Comparison of ENCODE assay signal across 1 cellular context in the genomic region with DNA sequence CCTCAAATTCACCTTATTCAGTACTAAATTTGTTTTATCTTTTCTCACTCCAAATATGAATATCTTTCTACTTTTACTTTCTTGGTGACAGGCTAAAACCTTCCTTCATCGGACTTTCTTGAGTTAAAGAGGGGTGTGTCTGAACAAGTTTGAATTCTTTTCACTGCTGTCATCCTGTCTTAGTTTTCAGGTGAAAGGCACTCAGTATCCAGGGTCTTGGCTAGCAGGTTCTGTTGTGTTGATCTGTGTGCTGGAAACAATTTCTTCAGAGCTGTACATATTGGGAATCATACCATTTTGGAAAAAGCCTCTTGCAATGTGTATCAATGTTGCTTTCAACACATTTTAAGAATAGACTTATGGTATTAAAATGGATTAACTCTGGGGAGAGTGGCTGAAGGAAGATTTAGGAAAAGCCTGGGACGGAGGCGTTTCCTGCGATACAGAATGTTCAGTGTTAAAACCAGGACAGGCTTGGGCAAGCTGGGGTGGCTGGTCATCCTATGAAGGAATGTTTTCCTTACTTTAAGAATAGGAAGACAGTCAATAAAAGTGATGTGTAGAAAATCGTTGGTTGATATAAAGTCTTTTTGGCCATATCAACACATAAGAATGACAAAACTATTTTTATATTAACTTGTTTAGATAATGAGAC.
TF ChIP-seq lines count a peak whose summit lies in the region.

No MANE protein-coding gene starts in this region.

TF ChIP-seq in GM23338, 12 proteins besides CTCF, POLR2A, EP300 and RAD21 (continued from another document):
- TF ChIP-seq, protein P1, sequence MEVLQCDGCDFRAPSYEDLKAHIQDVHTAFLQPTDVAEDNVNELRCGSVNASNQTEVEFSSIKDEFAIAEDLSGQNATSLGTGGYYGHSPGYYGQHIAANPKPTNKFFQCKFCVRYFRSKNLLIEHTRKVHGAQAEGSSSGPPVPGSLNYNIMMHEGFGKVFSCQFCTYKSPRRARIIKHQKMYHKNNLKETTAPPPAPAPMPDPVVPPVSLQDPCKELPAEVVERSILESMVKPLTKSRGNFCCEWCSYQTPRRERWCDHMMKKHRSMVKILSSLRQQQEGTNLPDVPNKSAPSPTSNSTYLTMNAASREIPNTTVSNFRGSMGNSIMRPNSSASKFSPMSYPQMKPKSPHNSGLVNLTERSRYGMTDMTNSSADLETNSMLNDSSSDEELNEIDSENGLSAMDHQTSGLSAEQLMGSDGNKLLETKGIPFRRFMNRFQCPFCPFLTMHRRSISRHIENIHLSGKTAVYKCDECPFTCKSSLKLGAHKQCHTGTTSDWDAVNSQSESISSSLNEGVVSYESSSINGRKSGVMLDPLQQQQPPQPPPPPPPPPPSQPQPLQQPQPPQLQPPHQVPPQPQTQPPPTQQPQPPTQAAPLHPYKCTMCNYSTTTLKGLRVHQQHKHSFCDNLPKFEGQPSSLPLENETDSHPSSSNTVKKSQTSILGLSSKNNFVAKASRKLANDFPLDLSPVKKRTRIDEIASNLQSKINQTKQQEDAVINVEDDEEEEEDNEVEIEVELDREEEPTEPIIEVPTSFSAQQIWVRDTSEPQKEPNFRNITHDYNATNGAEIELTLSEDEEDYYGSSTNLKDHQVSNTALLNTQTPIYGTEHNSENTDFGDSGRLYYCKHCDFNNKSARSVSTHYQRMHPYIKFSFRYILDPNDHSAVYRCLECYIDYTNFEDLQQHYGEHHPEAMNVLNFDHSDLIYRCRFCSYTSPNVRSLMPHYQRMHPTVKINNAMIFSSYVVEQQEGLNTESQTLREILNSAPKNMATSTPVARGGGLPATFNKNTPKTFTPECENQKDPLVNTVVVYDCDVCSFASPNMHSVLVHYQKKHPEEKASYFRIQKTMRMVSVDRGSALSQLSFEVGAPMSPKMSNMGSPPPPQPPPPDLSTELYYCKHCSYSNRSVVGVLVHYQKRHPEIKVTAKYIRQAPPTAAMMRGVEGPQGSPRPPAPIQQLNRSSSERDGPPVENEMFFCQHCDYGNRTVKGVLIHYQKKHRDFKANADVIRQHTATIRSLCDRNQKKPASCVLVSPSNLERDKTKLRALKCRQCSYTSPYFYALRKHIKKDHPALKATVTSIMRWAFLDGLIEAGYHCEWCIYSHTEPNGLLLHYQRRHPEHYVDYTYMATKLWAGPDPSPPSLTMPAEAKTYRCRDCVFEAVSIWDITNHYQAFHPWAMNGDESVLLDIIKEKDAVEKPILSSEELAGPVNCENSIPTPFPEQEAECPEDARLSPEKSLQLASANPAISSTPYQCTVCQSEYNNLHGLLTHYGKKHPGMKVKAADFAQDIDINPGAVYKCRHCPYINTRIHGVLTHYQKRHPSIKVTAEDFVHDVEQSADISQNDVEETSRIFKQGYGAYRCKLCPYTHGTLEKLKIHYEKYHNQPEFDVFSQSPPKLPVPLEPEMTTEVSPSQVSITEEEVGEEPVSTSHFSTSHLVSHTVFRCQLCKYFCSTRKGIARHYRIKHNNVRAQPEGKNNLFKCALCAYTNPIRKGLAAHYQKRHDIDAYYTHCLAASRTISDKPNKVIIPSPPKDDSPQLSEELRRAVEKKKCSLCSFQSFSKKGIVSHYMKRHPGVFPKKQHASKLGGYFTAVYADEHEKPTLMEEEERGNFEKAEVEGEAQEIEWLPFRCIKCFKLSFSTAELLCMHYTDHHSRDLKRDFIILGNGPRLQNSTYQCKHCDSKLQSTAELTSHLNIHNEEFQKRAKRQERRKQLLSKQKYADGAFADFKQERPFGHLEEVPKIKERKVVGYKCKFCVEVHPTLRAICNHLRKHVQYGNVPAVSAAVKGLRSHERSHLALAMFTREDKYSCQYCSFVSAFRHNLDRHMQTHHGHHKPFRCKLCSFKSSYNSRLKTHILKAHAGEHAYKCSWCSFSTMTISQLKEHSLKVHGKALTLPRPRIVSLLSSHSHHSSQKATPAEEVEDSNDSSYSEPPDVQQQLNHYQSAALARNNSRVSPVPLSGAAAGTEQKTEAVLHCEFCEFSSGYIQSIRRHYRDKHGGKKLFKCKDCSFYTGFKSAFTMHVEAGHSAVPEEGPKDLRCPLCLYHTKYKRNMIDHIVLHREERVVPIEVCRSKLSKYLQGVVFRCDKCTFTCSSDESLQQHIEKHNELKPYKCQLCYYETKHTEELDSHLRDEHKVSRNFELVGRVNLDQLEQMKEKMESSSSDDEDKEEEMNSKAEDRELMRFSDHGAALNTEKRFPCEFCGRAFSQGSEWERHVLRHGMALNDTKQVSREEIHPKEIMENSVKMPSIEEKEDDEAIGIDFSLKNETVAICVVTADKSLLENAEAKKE (CRISPR knock-in tag; IDR thresholded peaks at IDR 0.05): no peak
- TF ChIP-seq STAT1 (IDR thresholded peaks at IDR 0.05; ENCODE audit: unreplicated experiment): no peak
- TF ChIP-seq ZNF114 (CRISPR knock-in tag; IDR thresholded peaks at IDR 0.05): no peak
- TF ChIP-seq NANOG (IDR thresholded peaks at IDR 0.05; ENCODE audit: borderline replicate concordance): no peak
TF ChIP-seq in GM23338: peak in this region for 0.
